Comparison of ENCODE assay signal across 21 cellular contexts in genomic region chr5:1278656-1279442, GRCh38. TPM values are rescaled to one million over a fixed set of nuclear protein-coding genes. Genes with fewer than 3 reads are reported as not detected.
"Had no signal": no experiment of that assay in that cellular context is flagged by ENCODE, and none has a peak within 500 bp of the region (broad histone marks: within the 10 kb centered on the region; RNA-seq: fewer than 3 reads in every experiment).

No MANE protein-coding gene starts in this region.

- H3K36me3 Mint-ChIP-seq: immature natural killer cell had no signal

- H3K27ac Mint-ChIP-seq: activated CD8-positive, alpha-beta T cell treated with anti-CD3 and anti-CD28 coated beads, Interleukin-2, amount 10 ng/mL, durations not matched to agents 7 days and 5 days; immature natural killer cell; naive thymus-derived CD4-positive, alpha-beta T cell; stimulated activated naive CD8-positive, alpha-beta T cell treated with anti-CD3 and anti-CD28 coated beads, Interleukin-15, Interleukin-2, amounts not matched to agents 100 ng/mL and 50 ng/mL, for 24 hours; WTC11 had no signal

- H3K4me3 Mint-ChIP-seq: activated CD8-positive, alpha-beta T cell treated with anti-CD3 and anti-CD28 coated beads, Interleukin-2, amount 10 ng/mL, durations not matched to agents 7 days and 5 days; effector memory CD8-positive, alpha-beta T cell; immature natural killer cell; naive thymus-derived CD4-positive, alpha-beta T cell; stimulated activated naive CD8-positive, alpha-beta T cell treated with anti-CD3 and anti-CD28 coated beads, Interleukin-15, Interleukin-2, amounts not matched to agents 100 ng/mL and 50 ng/mL, for 24 hours; WTC11 had no signal

- ATAC-seq: activated CD8-positive, alpha-beta T cell treated with anti-CD3 and anti-CD28 coated beads, Interleukin-2, amount 10 ng/mL, durations not matched to agents 7 days and 5 days; effector memory CD8-positive, alpha-beta T cell; naive thymus-derived CD4-positive, alpha-beta T cell; WTC11 had no signal

- H3K4me1 Mint-ChIP-seq: WTC11 had no signal

- H3K9me3 Mint-ChIP-seq: effector memory CD8-positive, alpha-beta T cell; immature natural killer cell; stimulated activated naive CD8-positive, alpha-beta T cell treated with anti-CD3 and anti-CD28 coated beads, Interleukin-15, Interleukin-2, amounts not matched to agents 100 ng/mL and 50 ng/mL, for 24 hours; WTC11 had no signal

- DNase-seq: activated CD4-positive, alpha-beta T cell treated with anti-CD3 and anti-CD28 coated beads for 48 hours; activated CD8-positive, alpha-beta T cell treated with anti-CD3 and anti-CD28 coated beads, Interleukin-2, amount 10 ng/mL, durations not matched to agents 7 days and 5 days; activated gamma-delta T cell treated with Interleukin-2 at 50 U/mL for 16 hours; dermis blood vessel endothelial cell; effector memory CD8-positive, alpha-beta T cell; foreskin melanocyte; head of caudate nucleus; immature natural killer cell; naive thymus-derived CD4-positive, alpha-beta T cell; retina; stimulated activated CD4-positive, alpha-beta T cell treated with anti-CD3 and anti-CD28 coated beads, Interleukin-4, amount 100 ng/mL, for 4 hours; stimulated activated CD8-positive, alpha-beta memory T cell treated with anti-CD3 and anti-CD28 coated beads, Interleukin-4, amount 100 ng/mL, for 48 hours had no signal

- H3K27me3 Mint-ChIP-seq: naive thymus-derived CD4-positive, alpha-beta T cell; stimulated activated naive CD8-positive, alpha-beta T cell treated with anti-CD3 and anti-CD28 coated beads, Interleukin-15, Interleukin-2, amounts not matched to agents 100 ng/mL and 50 ng/mL, for 24 hours had no signal

RNA-seq across cellular contexts. Expression of gene TERT, which starts 16.0 kb away (rescaled TPM):
- total RNA-seq: ascending aorta, cerebellum, fibroblast of lung, lung microvascular endothelial cell, temporal lobe, ureter had no signal

RNA-seq across cellular contexts. Expression of gene SLC6A18, which starts 53.7 kb away (rescaled TPM):
- total RNA-seq: activated CD8-positive, alpha-beta T cell treated with anti-CD3 and anti-CD28 coated beads, Interleukin-2, amount 10 ng/mL, durations not matched to agents 7 days and 5 days; ascending aorta; breast epithelium; cerebellum; dermis blood vessel endothelial cell; fibroblast of lung; lung microvascular endothelial cell; naive thymus-derived CD4-positive, alpha-beta T cell; temporal lobe; ureter; WTC11 had no signal
